In genomic region chr6:26205161-26205624, GRCh38 we compare ENCODE assay signal across 9 cellular contexts.
A peak's percentile ranks its signal among the peaks of the same experiment; 100 is the strongest.
DNase-seq lines count a peak whose midpoint lies in the region; ATAC-seq and TF ChIP-seq lines count a peak whose summit lies in the region.
"Had no signal": no experiment of that assay in that cellular context is flagged by ENCODE, and none has a peak within 500 bp of the region (broad histone marks: within the 10 kb centered on the region; RNA-seq: fewer than 3 reads in every experiment).

No MANE protein-coding gene starts in this region.

- CTCF ChIA-PET in Calu3 (lab: Charles Lee), result interaction anchor here (0.8 to 3.0 kb wide), 4 partner anchors 8 to 81 kb away, joined by 3 to 21 read pairs (median 4); a partner anchor contains a TSS
- CTCF ChIA-PET in SK-N-SH (lab: Yijun Ruan, JAX), result interaction anchor here (0.6 to 2.9 kb wide), 2 partner anchors 11 to 934 kb away, joined by 3 to 10 read pairs; a partner anchor contains a TSS

- TF ChIP-seq CTCF in Calu3 (IDR thresholded peaks at IDR 0.05; ENCODE audit: unreplicated experiment), result no peak
- TF ChIP-seq CTCF in NB4 (IDR thresholded peaks at IDR 0.05; ENCODE audit: low read depth, low read length), result no peak
- no peak for TF ChIP-seq CTCF in SK-N-SH (IDR thresholded peaks at IDR 0.05)

- no peaks in the 10 kb centered on the region for H3K79me2 ChIP-seq in SK-N-SH (ENCODE audit: insufficient read depth)

- H3K4me1 ChIP-seq in SK-N-SH (ENCODE audit: control insufficient read depth in 1 of 2, insufficient read depth in 2 of 2, low read depth in 1 of 2, low read length in 1 of 2), result peaks cover 3 to 13% of the 10 kb centered on the region in 2 experiments; a peak in 3 of 4 replicates

- H3K4me3 Mint-ChIP-seq in Calu3 (ENCODE audit: low read depth, unreplicated experiment), result no peak overlapping the region
- H3K4me3 Mint-ChIP-seq: activated naive CD8-positive, alpha-beta T cell had no signal

- H3K4me2 ChIP-seq in SK-N-SH, result peak overlapping the region; percentile 78

- no peak for TF ChIP-seq RAD21 in SK-N-SH (IDR thresholded peaks at IDR 0.05; ENCODE audit: low read length)

- H3F3A ChIP-seq in SK-N-SH (replicated peaks; ENCODE audit: insufficient read depth), result peaks cover 32% of the 10 kb centered on the region

- TF ChIP-seq POLR2A in NB4 (IDR thresholded peaks at IDR 0.05; ENCODE audit: extremely low read depth, insufficient read length), result peak; percentile 23

- H3K9me3 Mint-ChIP-seq in Calu3 (ENCODE audit: low read depth, unreplicated experiment), result no peaks in the 10 kb centered on the region

- no peak overlapping the region for H2AFZ ChIP-seq in SK-N-SH (ENCODE audit: low read depth)

- intact Hi-C loops in Calu3 (cut with micrococcal nuclease; ENCODE audit: unreplicated experiment), result loop anchor here (2.0 kb wide), 1 partner anchor 102 kb away; a partner anchor contains a TSS
- intact Hi-C loops in left cardiac atrium (cut with DNase I), result no loop called here
- intact Hi-C loops in posterior vena cava (cut with DNase I), result loop anchor here in 1 of 2 donors (10.0 kb wide), 1 partner anchor 80 kb away; a partner anchor contains a TSS

- peak overlapping the region; percentile 97 to 99 for H3K27ac ChIP-seq in SK-N-SH (ENCODE audit: low read depth in 2 of 2, low read length in 1 of 2)

- H3K27ac Mint-ChIP-seq in Calu3 (ENCODE audit: unreplicated experiment), result no peak overlapping the region
- H3K27ac Mint-ChIP-seq: activated naive CD8-positive, alpha-beta T cell had no signal

- DNase-seq in Calu3 (peak; percentile 83), NB4 (ENCODE audit: low read depth) (peak; percentile 93), SK-N-SH (peak; percentile 49), left cardiac atrium (peak; percentile 83), posterior vena cava (ENCODE audit: low spot score) (peak; percentile 92)
- DNase-seq in activated naive CD8-positive, alpha-beta T cell treated with anti-CD3 and anti-CD28 coated beads, Interleukin-2, amount 50 U/mL, for 16 hours (ENCODE audit: low read depth, low spot score), result peak; percentile 54

- TSS peak; percentile 93 for BruUV-seq in Calu3 (replicated peaks; lab: Mats Ljungman, UMichigan)

- no peaks in the 10 kb centered on the region for H3K9me2 ChIP-seq in SK-N-SH

- no peak; a peak in 2 of 4 replicates for TF ChIP-seq EP300 in SK-N-SH (IDR thresholded peaks at IDR 0.05; ENCODE audit: borderline replicate concordance in 1 of 2, low read depth in 1 of 2, low read length in 1 of 2)

- peak; percentile 34 for ATAC-seq in GM21717 (IDR thresholded peaks at IDR 0.05; ENCODE audit: unreplicated experiment)
- ATAC-seq in left cardiac atrium, result peak; percentile 86
- ATAC-seq in HG03280 (IDR thresholded peaks at IDR 0.05; ENCODE audit: unreplicated experiment), result no peak

- peaks cover 10% of the 10 kb centered on the region for H3K36me3 Mint-ChIP-seq in Calu3 (ENCODE audit: insufficient read depth, unreplicated experiment)
- H3K36me3 Mint-ChIP-seq: activated naive CD8-positive, alpha-beta T cell had no signal

- peak overlapping the region; percentile 79 for H3K4me3 ChIP-seq in NB4 (ENCODE audit: low read depth, low read length)
- H3K4me3 ChIP-seq in SK-N-SH (ENCODE audit: low read depth in 2 of 2, low read length in 1 of 2), result peak overlapping the region; percentile 69 to 95

- under 1% methylated on average over 17 of the region's 18 CpGs for WGBS in SK-N-SH (ENCODE audit: low lambda C conversion rate)

- H3K4me1 Mint-ChIP-seq in Calu3 (ENCODE audit: low read depth, unreplicated experiment), result peaks cover 15% of the 10 kb centered on the region

- no peaks in the 10 kb centered on the region for H3K36me3 ChIP-seq in SK-N-SH (replicated peaks in 1 of 2; ENCODE audit: control insufficient read depth in 1 of 2, insufficient read depth in 2 of 2, low read length in 1 of 2)

- H3K9me3 ChIP-seq in SK-N-SH, result no peaks in the 10 kb centered on the region

- POLR2A ChIA-PET in SK-N-SH (lab: Yijun Ruan, JAX), result interaction anchor here (0.8 to 6.3 kb wide), 20 partner anchors 8 to 1687 kb away, joined by 3 to 211 read pairs (median 7); a partner anchor contains a TSS

- H3K27me3 ChIP-seq in SK-N-SH (ENCODE audit: insufficient read depth), result no peaks in the 10 kb centered on the region

- H4K20me1 ChIP-seq in SK-N-SH (ENCODE audit: insufficient read depth), result no peaks in the 10 kb centered on the region

- no peaks in the 10 kb centered on the region for H3K27me3 Mint-ChIP-seq in Calu3 (ENCODE audit: unreplicated experiment)
- H3K27me3 Mint-ChIP-seq: activated naive CD8-positive, alpha-beta T cell had no signal

- peak overlapping the region; percentile 94 for H3K9ac ChIP-seq in SK-N-SH

TF ChIP-seq in SK-N-SH, 30 proteins besides CTCF, POLR2A, EP300 and RAD21 (continues in another document):
- no peak for TF ChIP-seq FOXM1 (IDR thresholded peaks at IDR 0.05; ENCODE audit: low read depth)
- TF ChIP-seq SMC3 (IDR thresholded peaks at IDR 0.05; ENCODE audit: low read depth, low read length), result no peak
- no peak for TF ChIP-seq ELF1 (IDR thresholded peaks at IDR 0.05)
- TF ChIP-seq NRF1 (IDR thresholded peaks at IDR 0.05; ENCODE audit: low read depth, low read length), result no peak
- no peak for TF ChIP-seq FOSL2 (IDR thresholded peaks at IDR 0.05; ENCODE audit: borderline replicate concordance, low read depth)
- no peak for TF ChIP-seq USF2 (IDR thresholded peaks at IDR 0.05; ENCODE audit: borderline replicate concordance, low read depth, low read length)
- TF ChIP-seq MXI1 (IDR thresholded peaks at IDR 0.05; ENCODE audit: low read depth, low read length), result no peak
- TF ChIP-seq RXRA (IDR thresholded peaks at IDR 0.05; ENCODE audit: borderline replicate concordance, low read depth), result no peak
- no peak for TF ChIP-seq EZH2phosphoT487 (IDR thresholded peaks at IDR 0.05; ENCODE audit: borderline replicate concordance, low read depth)
- TF ChIP-seq SIN3A (IDR thresholded peaks at IDR 0.05; ENCODE audit: borderline replicate concordance, low read depth, low read length), result 0 out of 2 replicates have a peak, but pooled peaks have one; percentile 10
- no peak for TF ChIP-seq ZBTB33 (IDR thresholded peaks at IDR 0.05; ENCODE audit: borderline replicate concordance, low read depth)
- no peak for TF ChIP-seq USF1 (IDR thresholded peaks at IDR 0.05; ENCODE audit: borderline replicate concordance, low read depth)
- TF ChIP-seq MEF2A (IDR thresholded peaks at IDR 0.05; ENCODE audit: borderline replicate concordance, low read depth), result no peak
- no peak; the same call in 1 of the 2 replicates for TF ChIP-seq IRF3 (IDR thresholded peaks at IDR 0.05; ENCODE audit: low read depth, low read length)
- TF ChIP-seq RCOR1 (IDR thresholded peaks at IDR 0.05; ENCODE audit: low read length), result no peak
